Comparison of ENCODE assay signal across 13 cellular contexts in the genomic region with DNA sequence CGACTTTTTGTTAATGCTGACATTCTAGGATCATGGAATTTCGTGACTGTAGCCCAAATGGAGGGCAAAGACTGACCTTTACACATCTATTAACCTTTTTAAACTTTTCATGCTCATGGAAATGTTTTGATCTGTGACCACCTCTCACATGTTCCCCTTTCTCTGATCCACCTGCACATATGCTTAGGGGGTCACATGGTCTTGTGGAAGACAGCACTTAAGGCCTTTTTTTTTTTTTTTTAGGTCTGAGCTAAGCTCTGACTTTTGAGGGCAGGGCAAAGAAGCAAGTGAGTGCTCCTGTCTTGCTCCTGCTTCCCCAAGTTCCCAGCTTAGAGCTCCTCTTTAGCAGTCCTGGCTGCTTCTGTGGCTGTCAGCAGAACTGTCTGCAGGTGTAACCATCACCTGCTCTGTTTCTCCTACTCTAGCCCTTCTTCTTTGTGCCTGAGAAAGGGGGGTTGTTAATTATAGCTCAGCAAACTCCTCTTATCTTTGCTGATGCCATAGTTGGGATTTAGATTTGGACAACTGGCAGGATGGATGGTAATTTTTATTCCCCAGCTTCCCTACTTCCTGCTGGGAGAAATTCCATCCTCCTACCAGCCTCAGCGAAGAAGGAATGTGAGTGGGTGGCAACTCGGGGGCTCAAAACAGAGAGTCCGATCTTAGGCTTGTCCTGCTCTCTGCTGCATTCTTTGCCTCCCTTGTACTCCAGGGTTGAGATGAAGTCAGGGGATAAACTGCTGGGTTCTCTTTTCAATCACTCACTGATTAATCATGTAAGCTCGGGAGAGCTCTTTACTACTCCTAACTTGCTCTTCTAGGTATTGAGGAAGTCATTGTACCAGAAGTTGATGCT.
DNase-seq lines count a peak whose midpoint lies in the region; ATAC-seq and TF ChIP-seq lines count a peak whose summit lies in the region.
"Had no signal": no experiment of that assay in that cellular context is flagged by ENCODE, and none has a peak within 500 bp of the region (broad histone marks: within the 10 kb centered on the region; RNA-seq: fewer than 3 reads in every experiment).

No MANE protein-coding gene starts in this region.

- H3K27me3 ChIP-seq in ectodermal cell (ENCODE audit: control insufficient read depth, insufficient read depth, low read length, poor library complexity, severe bottlenecking) (no peaks in the 10 kb centered on the region), BE2C (no peaks in the 10 kb centered on the region)
- H3K27me3 ChIP-seq: body of pancreas had no signal

- no peaks in the 10 kb centered on the region for H3K4me1 Mint-ChIP-seq in naive B cell

- TF ChIP-seq CTCF in BE2C (IDR thresholded peaks at IDR 0.05; ENCODE audit: low read depth, low read length) = no peak

- WGBS in ectodermal cell, 2 experiments = 27 to 32% methylated on average over 6 of the region's 6 CpGs

- DNase-seq in ELF-1 (ENCODE audit: low read depth, low spot score) (peak; percentile 63), NCI-H69 (lab: John Stamatoyannopoulos, UW) (peak; percentile 37), naive B cell (no peak), BE2C (no peak), HUDEP-2 (lab: John Stamatoyannopoulos, UW; ENCODE audit: unreplicated experiment in 76 of 76) (no peak), NCI-H446 (lab: John Stamatoyannopoulos, UW) (no peak)
- no peak for DNase-seq in stimulated activated CD4-positive, alpha-beta T cell treated with anti-CD3 and anti-CD28 coated beads, Interleukin-4, amount 100 ng/mL, for 24 hours
- DNase-seq: activated CD4-positive, alpha-beta T cell treated with anti-CD3 and anti-CD28 coated beads for 1 hour; body of pancreas; esophagus squamous epithelium; naive thymus-derived CD4-positive, alpha-beta T cell; NCI-H1436 had no signal

- H3K9me3 ChIP-seq in ectodermal cell (ENCODE audit: control insufficient read depth, low read length) = no peaks in the 10 kb centered on the region
- no peaks in the 10 kb centered on the region for H3K9me3 ChIP-seq in BE2C
- H3K9me3 ChIP-seq: body of pancreas, esophagus squamous epithelium had no signal

- no peaks in the 10 kb centered on the region for H3K9me3 Mint-ChIP-seq in naive B cell
- H3K9me3 Mint-ChIP-seq: naive thymus-derived CD4-positive, alpha-beta T cell had no signal

- peak; percentile 39 to 42 for ATAC-seq in naive B cell (ENCODE audit: low read depth in 2 of 2)
- ATAC-seq: body of pancreas; naive thymus-derived CD4-positive, alpha-beta T cell had no signal

- H3K4me1 ChIP-seq in ectodermal cell (ENCODE audit: control insufficient read depth, insufficient read depth, low read length) (peaks cover 49% of the 10 kb centered on the region), BE2C (no peaks in the 10 kb centered on the region)
- H3K4me1 ChIP-seq: body of pancreas, esophagus squamous epithelium had no signal

- H3K27ac Mint-ChIP-seq in naive B cell = peak overlapping the region in 1 of 6 donors; percentile 67

- H3K27me3 Mint-ChIP-seq in naive B cell = no peaks in the 10 kb centered on the region
- H3K27me3 Mint-ChIP-seq: naive thymus-derived CD4-positive, alpha-beta T cell had no signal

- H3K36me3 ChIP-seq in ectodermal cell (ENCODE audit: control insufficient read depth, insufficient read depth, low read length) (no peaks in the 10 kb centered on the region), BE2C (no peaks in the 10 kb centered on the region)
- H3K36me3 ChIP-seq: esophagus squamous epithelium had no signal

- H3K27ac ChIP-seq in ectodermal cell (ENCODE audit: insufficient read depth, low read depth, low read length, poor library complexity, severe bottlenecking) = peak overlapping the region; percentile 89
- H3K27ac ChIP-seq: body of pancreas, esophagus squamous epithelium had no signal

- H3K36me3 Mint-ChIP-seq in naive B cell = no peaks in the 10 kb centered on the region

- H3K4me3 ChIP-seq in ectodermal cell (ENCODE audit: insufficient read depth, low read depth, low read length) (no peak overlapping the region), BE2C (ENCODE audit: low read depth, low read length) (no peak overlapping the region)
- H3K4me3 ChIP-seq: body of pancreas, esophagus squamous epithelium had no signal

- H3K4me3 Mint-ChIP-seq in naive B cell = peak overlapping the region in 1 of 8 donors; percentile 35
- H3K4me3 Mint-ChIP-seq: naive thymus-derived CD4-positive, alpha-beta T cell had no signal

Comparison
In these comparisons a context has a peak if more than half of its experiments do, and no peak if none do; other contexts are left out.
1. DNase-seq: peak in ELF-1 (single experiment) and NCI-H69 (single experiment); none in naive B cell (single experiment), BE2C (single experiment), HUDEP-2 (0 of 76), NCI-H446 (0 of 2) and stimulated activated CD4-positive, alpha-beta T cell treated with anti-CD3 and anti-CD28 coated beads, Interleukin-4, amount 100 ng/mL, for 24 hours (single experiment).